8 cellular contexts compared by ENCODE assay signal in genomic region chr3:51390600-51391074, GRCh38. TPM values are rescaled to one million over a fixed set of nuclear protein-coding genes. Genes with fewer than 3 reads are reported as not detected.
DNase-seq lines count a peak whose midpoint lies in the region; ATAC-seq and TF ChIP-seq lines count a peak whose summit lies in the region.

No MANE protein-coding gene starts in this region.

- peaks cover 53% of the 10 kb centered on the region for H3K36me3 Mint-ChIP-seq in central memory CD8-positive, alpha-beta T cell (ENCODE audit: insufficient read depth)
- H3K36me3 Mint-ChIP-seq in natural killer cell treated with Interleukin-12 subunit alpha and Interleukin-12 subunit beta and Interleukin-15 and Interleukin-18, amount 100 ng/mL, for 72 hours: peaks cover 31% of the 10 kb centered on the region

- H3K27me3 ChIP-seq in GM06990 (replicated peaks; ENCODE audit: control insufficient read depth, insufficient read depth, low read length): no peaks in the 10 kb centered on the region

- peak overlapping the region; percentile 75 for H3K4me3 Mint-ChIP-seq in central memory CD8-positive, alpha-beta T cell
- H3K4me3 Mint-ChIP-seq in natural killer cell treated with Interleukin-12 subunit alpha and Interleukin-12 subunit beta and Interleukin-15 and Interleukin-18, amount 100 ng/mL, for 72 hours: peak overlapping the region; percentile 77

- peaks cover 42% of the 10 kb centered on the region for H3K36me3 ChIP-seq in GM06990 (ENCODE audit: control insufficient read depth, insufficient read depth, low read length)

- peak overlapping the region; percentile 76 for H3K27ac Mint-ChIP-seq in central memory CD8-positive, alpha-beta T cell (ENCODE audit: low read depth)
- peak overlapping the region in 1 of 2 donors; percentile 51 for H3K27ac Mint-ChIP-seq in natural killer cell treated with Interleukin-12 subunit alpha and Interleukin-12 subunit beta and Interleukin-15 and Interleukin-18, amount 100 ng/mL, for 72 hours

- H3K27me3 Mint-ChIP-seq in central memory CD8-positive, alpha-beta T cell: no peaks in the 10 kb centered on the region
- no peaks in the 10 kb centered on the region for H3K27me3 Mint-ChIP-seq in natural killer cell treated with Interleukin-12 subunit alpha and Interleukin-12 subunit beta and Interleukin-15 and Interleukin-18, amount 100 ng/mL, for 72 hours

- no peaks in the 10 kb centered on the region for H3K9me3 Mint-ChIP-seq in central memory CD8-positive, alpha-beta T cell
- no peaks in the 10 kb centered on the region for H3K9me3 Mint-ChIP-seq in natural killer cell treated with Interleukin-12 subunit alpha and Interleukin-12 subunit beta and Interleukin-15 and Interleukin-18, amount 100 ng/mL, for 72 hours

- no peak for TF ChIP-seq CTCF in GM06990 (IDR thresholded peaks at IDR 0.05; ENCODE audit: insufficient read depth, low read length, poor library complexity, severe bottlenecking)

- no peak for DNase-seq in GM06990 (ENCODE audit: extremely low read depth, insufficient read length)
- no peak for DNase-seq in central memory CD8-positive, alpha-beta T cell (ENCODE audit: low spot score in 2 of 2)
- DNase-seq in natural killer cell treated with Interleukin-12 subunit alpha and Interleukin-12 subunit beta and Interleukin-15 and Interleukin-18, amount 100 ng/mL, for 72 hours (ENCODE audit: low spot score): no peak
- no peak for DNase-seq in NCI-H1417 (lab: John Stamatoyannopoulos, UW)
- DNase-seq in activated CD8-positive, alpha-beta memory T cell treated with anti-CD3 and anti-CD28 coated beads for 24 hours: no peak
- DNase-seq in NCI-H2081 (lab: John Stamatoyannopoulos, UW): no peak

- peak overlapping the region; percentile 51 for H3K4me3 ChIP-seq in GM06990 (replicated peaks; ENCODE audit: low read depth, low read length)

- ATAC-seq in HG03520 (IDR thresholded peaks at IDR 0.05; ENCODE audit: unreplicated experiment) (peak; percentile 4), GM18520 (IDR thresholded peaks at IDR 0.05; ENCODE audit: unreplicated experiment) (no peak)
- peak; percentile 0 for ATAC-seq in central memory CD8-positive, alpha-beta T cell (replicated peaks; ENCODE audit: extremely low read depth, poor library complexity, severe bottlenecking)
- ATAC-seq in natural killer cell treated with Interleukin-12 subunit alpha and Interleukin-12 subunit beta and Interleukin-15 and Interleukin-18, amount 100 ng/mL, for 72 hours: peak; percentile 8 to 13

- peaks cover 53% of the 10 kb centered on the region for H3K4me1 Mint-ChIP-seq in central memory CD8-positive, alpha-beta T cell
- peaks cover 59 to 64% of the 10 kb centered on the region in 2 donors for H3K4me1 Mint-ChIP-seq in natural killer cell treated with Interleukin-12 subunit alpha and Interleukin-12 subunit beta and Interleukin-15 and Interleukin-18, amount 100 ng/mL, for 72 hours (ENCODE audit: low read depth in 2 of 2)

RNA-seq across cellular contexts. Expression of gene RBM15B, which starts 0.4 kb away (rescaled TPM):
- total RNA-seq in natural killer cell treated with Interleukin-12 subunit alpha and Interleukin-12 subunit beta and Interleukin-15 and Interleukin-18, amount 100 ng/mL, for 72 hours: 10 to 100 TPM; 25.7 to 36.0 TPM

RNA-seq across cellular contexts. Expression of gene MANF, which starts 5.5 kb away (rescaled TPM):
- total RNA-seq in natural killer cell treated with Interleukin-12 subunit alpha and Interleukin-12 subunit beta and Interleukin-15 and Interleukin-18, amount 100 ng/mL, for 72 hours: 100 to 1,000 TPM; 198 to 250 TPM
